Comparison of ENCODE assay signal across 4 cellular contexts in the genomic region with DNA sequence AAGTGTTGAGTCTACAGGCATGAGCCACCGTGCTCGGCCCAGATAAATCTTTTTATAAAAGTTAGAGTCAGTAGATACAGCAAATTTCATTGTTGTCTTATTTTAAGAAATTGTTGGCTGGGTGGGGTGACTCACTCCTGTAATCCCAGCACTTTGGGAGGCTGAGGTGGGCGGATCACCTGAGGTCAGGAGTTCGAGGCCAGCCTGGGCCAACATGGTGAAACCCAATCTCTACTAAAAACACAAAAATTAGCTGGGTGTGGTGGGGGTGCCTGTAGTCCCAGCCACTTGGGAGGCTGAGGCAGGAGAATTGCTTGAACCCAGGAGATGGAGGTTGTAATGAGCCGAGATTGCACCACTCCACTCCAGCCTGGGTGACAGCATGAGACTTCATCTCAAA. TPM values are rescaled to one million over a fixed set of nuclear protein-coding genes. Genes with fewer than 3 reads are reported as not detected.
"Had no signal": no experiment of that assay in that cellular context is flagged by ENCODE, and none has a peak within 500 bp of the region (broad histone marks: within the 10 kb centered on the region; RNA-seq: fewer than 3 reads in every experiment).

No MANE protein-coding gene starts in this region.

RNA-seq across cellular contexts. Expression of gene ZBTB12, which starts 6.4 kb away (rescaled TPM):
- polyA plus RNA-seq: cardiac muscle cell had no signal

RNA-seq across cellular contexts. Expression of gene C2, which starts 19.3 kb away (rescaled TPM):
- total RNA-seq: RPMI7951 had no signal

RNA-seq across cellular contexts. Expression of gene SLC44A4, which starts 29.5 kb away (rescaled TPM):
- total RNA-seq: activated B cell treated with CpG ODN at 0.5 μM for 24 hours; activated CD4-positive, alpha-beta T cell treated with anti-CD3 and anti-CD28 coated beads, Interleukin-2, amount 10 ng/mL, durations not matched to agents 24 days and 14 days; cardiac muscle cell; RPMI7951 had no signal

RNA-seq across cellular contexts. Expression of gene CFB, which starts 37.6 kb away (rescaled TPM):
- total RNA-seq: activated B cell treated with CpG ODN at 0.5 μM for 24 hours; activated CD4-positive, alpha-beta T cell treated with anti-CD3 and anti-CD28 coated beads, Interleukin-2, amount 10 ng/mL, durations not matched to agents 24 days and 14 days had no signal
